ENCODE assay signal across 9 cellular contexts in genomic region chrX:107565916-107566602, GRCh38.
DNase-seq lines count a peak whose midpoint lies in the region; ATAC-seq, FAIRE-seq and TF ChIP-seq lines count a peak whose summit lies in the region.
"Had no signal": no experiment of that assay in that cellular context is flagged by ENCODE, and none has a peak within 500 bp of the region (broad histone marks: within the 10 kb centered on the region; RNA-seq: fewer than 3 reads in every experiment).

No MANE protein-coding gene starts in this region.

- no peaks in the 10 kb centered on the region for H3K79me2 ChIP-seq in neural progenitor cell (ENCODE audit: low read depth)

- ATAC-seq in GM18868 (IDR thresholded peaks at IDR 0.05; ENCODE audit: unreplicated experiment) (peak; percentile 55), GM18858 (IDR thresholded peaks at IDR 0.05; ENCODE audit: unreplicated experiment) (no peak)
- no peak for ATAC-seq in CD4-positive, alpha-beta T cell (ENCODE audit: poor library complexity)

- FAIRE-seq in bronchial epithelial cell (lab: Jason Lieb, UNC) = no peak
- FAIRE-seq in GM19239 (lab: Jason Lieb, UNC) = no peak

- no peak overlapping the region for H3K4me3 Mint-ChIP-seq in neural progenitor cell
- no peak overlapping the region for H3K4me3 Mint-ChIP-seq in activated naive CD4-positive, alpha-beta T cell treated with anti-CD3 and anti-CD28 coated beads, Interleukin-2, amount 10 ng/mL, durations not matched to agents 7 days and 5 days
- H3K4me3 Mint-ChIP-seq in CD4-positive, alpha-beta T cell = no peak overlapping the region

- CTCF ChIA-PET in activated naive CD4-positive, alpha-beta T cell treated with anti-CD3 and anti-CD28 coated beads, Interleukin-2, amount 10 ng/mL, durations not matched to agents 7 days and 5 days (lab: Charles Lee) = no interaction called here
- CTCF ChIA-PET in CD4-positive, alpha-beta T cell (lab: Charles Lee) = no interaction called here

- peaks cover 31% of the 10 kb centered on the region for H3K4me1 ChIP-seq in neural progenitor cell

- peak overlapping the region; percentile 42 for H3K4me2 ChIP-seq in neural progenitor cell
- H3K4me2 ChIP-seq: KMS-11 had no signal

- peak overlapping the region; percentile 78 for H3K27ac ChIP-seq in neural progenitor cell
- H3K27ac ChIP-seq in CD4-positive, alpha-beta T cell (ENCODE audit: low read depth, low read length) = no peak overlapping the region
- H3K27ac ChIP-seq: KMS-11 had no signal

- peak overlapping the region; percentile 99 for H2AFZ ChIP-seq in neural progenitor cell (replicated peaks)

- peaks cover 17% of the 10 kb centered on the region for H3F3A ChIP-seq in neural progenitor cell (ENCODE audit: low read depth)

- intact Hi-C loops in CD4-positive, alpha-beta T cell (cut with DNase I, micrococcal nuclease) = no loop called here

- H3K36me3 Mint-ChIP-seq in neural progenitor cell = peaks cover 1% of the 10 kb centered on the region
- H3K36me3 Mint-ChIP-seq in activated naive CD4-positive, alpha-beta T cell treated with anti-CD3 and anti-CD28 coated beads, Interleukin-2, amount 10 ng/mL, durations not matched to agents 7 days and 5 days = no peaks in the 10 kb centered on the region
- H3K36me3 Mint-ChIP-seq in CD4-positive, alpha-beta T cell (ENCODE audit: low read depth) = no peaks in the 10 kb centered on the region

- DNase-seq in NCI-H146 (lab: John Stamatoyannopoulos, UW) = peak; percentile 67
- peak; percentile 64 for DNase-seq in bronchial epithelial cell (ENCODE audit: low read depth)
- peak; percentile 85 for DNase-seq in neural progenitor cell (ENCODE audit: low spot score)
- no peak for DNase-seq in activated naive CD4-positive, alpha-beta T cell treated with anti-CD3 and anti-CD28 coated beads, Interleukin-2, amount 10 ng/mL, durations not matched to agents 7 days and 5 days
- DNase-seq in GM19239 (ENCODE audit: insufficient read length, low spot score) = no peak
- no peak for DNase-seq in CD4-positive, alpha-beta T cell

- peak overlapping the region; percentile 97 for H3K27ac Mint-ChIP-seq in neural progenitor cell
- H3K27ac Mint-ChIP-seq in activated naive CD4-positive, alpha-beta T cell treated with anti-CD3 and anti-CD28 coated beads, Interleukin-2, amount 10 ng/mL, durations not matched to agents 7 days and 5 days = no peak overlapping the region
- no peak overlapping the region for H3K27ac Mint-ChIP-seq in CD4-positive, alpha-beta T cell

- H3K36me3 ChIP-seq in bronchial epithelial cell (ENCODE audit: control insufficient read depth, insufficient read depth, low read length) (no peaks in the 10 kb centered on the region), neural progenitor cell (no peaks in the 10 kb centered on the region)

- no peaks in the 10 kb centered on the region for H3K9me3 ChIP-seq in neural progenitor cell (ENCODE audit: low read depth)
- no peaks in the 10 kb centered on the region for H3K9me3 ChIP-seq in CD4-positive, alpha-beta T cell (ENCODE audit: control insufficient read depth, low read length)

- no peak for TF ChIP-seq CTCF in bronchial epithelial cell (IDR thresholded peaks at IDR 0.05; ENCODE audit: insufficient read depth, low read length, severe bottlenecking)
- TF ChIP-seq CTCF in neural progenitor cell (IDR thresholded peaks at IDR 0.05) = no peak
- no peak for TF ChIP-seq CTCF in CD4-positive, alpha-beta T cell (IDR thresholded peaks at IDR 0.05)

- no peaks in the 10 kb centered on the region for H4K20me1 ChIP-seq in neural progenitor cell (ENCODE audit: low read depth)

- H3K27me3 Mint-ChIP-seq in neural progenitor cell (ENCODE audit: insufficient read depth, low read depth) = no peaks in the 10 kb centered on the region
- H3K27me3 Mint-ChIP-seq in activated naive CD4-positive, alpha-beta T cell treated with anti-CD3 and anti-CD28 coated beads, Interleukin-2, amount 10 ng/mL, durations not matched to agents 7 days and 5 days = peaks cover 8% of the 10 kb centered on the region
- no peaks in the 10 kb centered on the region for H3K27me3 Mint-ChIP-seq in CD4-positive, alpha-beta T cell

- H3K4me3 ChIP-seq in bronchial epithelial cell (ENCODE audit: low read depth, low read length) (no peak overlapping the region), neural progenitor cell (no peak overlapping the region)

- POLR2A ChIA-PET in CD4-positive, alpha-beta T cell (lab: Charles Lee) = interaction anchor here (0.8 kb wide), 1 partner anchor 62 kb away, joined by 4 read pairs; the partner anchor contains the start of gene PRPS1

- no peaks in the 10 kb centered on the region for H3K9me3 Mint-ChIP-seq in neural progenitor cell
- no peaks in the 10 kb centered on the region for H3K9me3 Mint-ChIP-seq in activated naive CD4-positive, alpha-beta T cell treated with anti-CD3 and anti-CD28 coated beads, Interleukin-2, amount 10 ng/mL, durations not matched to agents 7 days and 5 days
- H3K9me3 Mint-ChIP-seq in CD4-positive, alpha-beta T cell = no peaks in the 10 kb centered on the region

- H3K4me1 Mint-ChIP-seq in neural progenitor cell = peaks cover 48% of the 10 kb centered on the region
- H3K4me1 Mint-ChIP-seq in activated naive CD4-positive, alpha-beta T cell treated with anti-CD3 and anti-CD28 coated beads, Interleukin-2, amount 10 ng/mL, durations not matched to agents 7 days and 5 days = no peaks in the 10 kb centered on the region
- H3K4me1 Mint-ChIP-seq in CD4-positive, alpha-beta T cell (ENCODE audit: low read depth) = no peaks in the 10 kb centered on the region

- no peaks in the 10 kb centered on the region for H3K27me3 ChIP-seq in bronchial epithelial cell (ENCODE audit: control insufficient read depth, insufficient read depth, low read length)
- no peaks in the 10 kb centered on the region for H3K27me3 ChIP-seq in neural progenitor cell
- no peaks in the 10 kb centered on the region for H3K27me3 ChIP-seq in CD4-positive, alpha-beta T cell (ENCODE audit: control insufficient read depth, insufficient read depth, low read length)

- H3K9ac ChIP-seq in neural progenitor cell = no peak overlapping the region
- H3K9ac ChIP-seq: KMS-11 had no signal

Comparison
In these comparisons a context has a peak if more than half of its experiments do, and no peak if none do; other contexts are left out.
1. DNase-seq: peak in NCI-H146 (single experiment), bronchial epithelial cell (single experiment) and neural progenitor cell (single experiment); none in activated naive CD4-positive, alpha-beta T cell treated with anti-CD3 and anti-CD28 coated beads, Interleukin-2, amount 10 ng/mL, durations not matched to agents 7 days and 5 days (single experiment), GM19239 (single experiment) and CD4-positive, alpha-beta T cell (0 of 10).